Comparison of ENCODE assay signal across 18 cellular contexts in genomic region chr21:36117276-36117675, GRCh38.
"Had no signal": no experiment of that assay in that cellular context is flagged by ENCODE, and none has a peak within 500 bp of the region (broad histone marks: within the 10 kb centered on the region; RNA-seq: fewer than 3 reads in every experiment).

No MANE protein-coding gene starts in this region.

- H3K27me3 ChIP-seq: ascending aorta, breast epithelium, pancreas, spleen, uterus had no signal

- H3K36me3 Mint-ChIP-seq: naive thymus-derived CD4-positive, alpha-beta T cell; stimulated activated memory B cell treated with anti-CD40 and anti-IgM and Interleukin-4, amounts not matched to agents 10 μg/mL and 1 μg/mL and 100 μg/mL, for 72 hours had no signal

- ATAC-seq: activated T-cell treated with anti-CD3 and anti-CD28 coated beads, Interleukin-2, amount 50 U/mL, for 72 hours; left cardiac atrium; naive thymus-derived CD4-positive, alpha-beta T cell; pancreas; stimulated activated memory B cell treated with anti-CD40 and anti-IgM and Interleukin-4, amounts not matched to agents 10 μg/mL and 1 μg/mL and 100 μg/mL, for 72 hours had no signal

- H3K4me3 ChIP-seq: ascending aorta, breast epithelium, pancreas, spleen, uterus had no signal

- H3K27ac ChIP-seq: ascending aorta, pancreas, spleen, uterus had no signal

- H3K9me3 ChIP-seq: ascending aorta, pancreas, spleen, uterus had no signal

- H3K36me3 ChIP-seq: ascending aorta, breast epithelium, pancreas, spleen, uterus had no signal

- H3K4me1 ChIP-seq: ascending aorta, breast epithelium, pancreas, uterus had no signal

- H3K27ac Mint-ChIP-seq: activated T-cell treated with anti-CD3 and anti-CD28 coated beads, Interleukin-2, amount 50 U/mL, for 72 hours; stimulated activated memory B cell treated with anti-CD40 and anti-IgM and Interleukin-4, amounts not matched to agents 10 μg/mL and 1 μg/mL and 100 μg/mL, for 72 hours had no signal

- H3K9me3 Mint-ChIP-seq: activated T-cell treated with anti-CD3 and anti-CD28 coated beads, Interleukin-2, amount 50 U/mL, for 72 hours had no signal

- DNase-seq: activated CD4-positive, alpha-beta T cell treated with anti-CD3 and anti-CD28 coated beads, Interleukin-2, amount 50 U/mL, for 4 hours; activated effector memory CD4-positive, alpha-beta T cell treated with anti-CD3 and anti-CD28 coated beads, Interleukin-2, amount 50 U/mL, for 16 hours; activated naive CD4-positive, alpha-beta T cell treated with anti-CD3 and anti-CD28 coated beads, Interleukin-2, amount 50 U/mL, for 16 hours; activated T-cell treated with anti-CD3 and anti-CD28 coated beads, Interleukin-2, amount 50 U/mL, for 72 hours; cerebellar nuclear complex; cortex of kidney; effector CD8-positive, alpha-beta T cell; foreskin fibroblast; left cardiac atrium; mesendoderm; naive thymus-derived CD4-positive, alpha-beta T cell; pancreas; spleen; stimulated activated CD4-positive, alpha-beta T cell treated with anti-CD3 and anti-CD28 coated beads, Interleukin-4, amount 100 ng/mL, for 4 hours; uterus had no signal
